20 cellular contexts compared by ENCODE assay signal in the genomic region with DNA sequence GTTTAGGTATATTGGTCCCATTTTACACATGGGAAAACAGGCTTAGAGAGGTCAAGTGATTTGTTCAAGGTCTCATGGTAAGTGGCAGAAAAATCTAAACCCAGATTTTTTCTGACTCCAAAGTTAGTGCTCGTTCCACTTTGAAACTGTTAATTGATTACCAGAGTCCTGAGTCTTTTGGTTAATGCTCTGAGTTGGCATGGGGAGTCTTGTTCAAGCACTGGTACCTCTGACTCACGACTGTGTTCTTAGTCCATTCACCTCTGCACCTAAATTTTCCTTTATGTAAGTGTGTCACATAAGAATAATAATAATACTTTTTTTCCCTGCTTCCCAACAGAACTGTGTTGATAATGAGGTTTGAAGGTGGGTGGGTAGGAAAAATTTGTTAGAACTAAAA. TPM values are rescaled to one million over a fixed set of nuclear protein-coding genes. Genes with fewer than 3 reads are reported as not detected.
A peak's percentile ranks its signal among the peaks of the same experiment; 100 is the strongest.
DNase-seq lines count a peak whose midpoint lies in the region; ATAC-seq, FAIRE-seq and TF ChIP-seq lines count a peak whose summit lies in the region.
"Had no signal": no experiment of that assay in that cellular context is flagged by ENCODE, and none has a peak within 500 bp of the region (broad histone marks: within the 10 kb centered on the region; RNA-seq: fewer than 3 reads in every experiment).

No MANE protein-coding gene starts in this region.

- TF ChIP-seq EP300 in K562 (IDR thresholded peaks at IDR 0.05; ENCODE audit: low read length): no peak

- BruUV-seq in K562 (replicated peaks; lab: Mats Ljungman, UMichigan): no TSS peak

- H3K9me1 ChIP-seq in K562 (ENCODE audit: control insufficient read depth, insufficient read depth, low read length): no peaks in the 10 kb centered on the region

- POLR2A ChIA-PET in K562 (lab: Yijun Ruan, JAX): no interaction called here

- no peak for TF ChIP-seq POLR2A in K562 (conservative IDR thresholded peaks at IDR 0.05)

- H3K36me3 ChIP-seq in MM.1S (replicated peaks; ENCODE audit: insufficient read depth, low read length) (no peaks in the 10 kb centered on the region), K562 (ENCODE audit: control insufficient read depth, insufficient read depth, low read length) (no peaks in the 10 kb centered on the region)
- H3K36me3 ChIP-seq: heart left ventricle, left lung had no signal

- no peak overlapping the region for H3K4me2 ChIP-seq in MM.1S (ENCODE audit: low read depth, low read length)
- no peak overlapping the region for H3K4me2 ChIP-seq in K562 (ENCODE audit: insufficient read depth, low read length)

- peaks cover 50% of the 10 kb centered on the region for H3K4me1 Mint-ChIP-seq in activated CD8-positive, alpha-beta memory T cell treated with anti-CD3 and anti-CD28 coated beads, Interleukin-2, amount 10 ng/mL, durations not matched to agents 7 days and 5 days
- H3K4me1 Mint-ChIP-seq: brain had no signal

- H2AFZ ChIP-seq in MM.1S (ENCODE audit: low read length) (no peak overlapping the region), K562 (ENCODE audit: low read depth, low read length) (peak overlapping the region; percentile 91; the same call in 1 of the 2 replicates)
- H2AFZ ChIP-seq: GM23248 had no signal

- intact Hi-C loops in K562 (cut with micrococcal nuclease): no loop called here

- no peak for TF ChIP-seq CTCF in MM.1S (IDR thresholded peaks at IDR 0.05; ENCODE audit: low read length)
- TF ChIP-seq CTCF in K562 (IDR thresholded peaks at IDR 0.05 in 2 of 3, conservative IDR thresholded peaks at IDR 0.05 in 1 of 3; ENCODE audit: insufficient read depth in 2 of 3, low read depth in 1 of 3, low read length in 3 of 3): no peak

- H3K27me3 Mint-ChIP-seq in activated CD8-positive, alpha-beta memory T cell treated with anti-CD3 and anti-CD28 coated beads, Interleukin-2, amount 10 ng/mL, durations not matched to agents 7 days and 5 days: no peaks in the 10 kb centered on the region

- no peaks in the 10 kb centered on the region for H3K27me3 ChIP-seq in MM.1S (replicated peaks; ENCODE audit: insufficient read depth, low read length)
- no peaks in the 10 kb centered on the region for H3K27me3 ChIP-seq in K562 (ENCODE audit: control insufficient read depth in 2 of 2, insufficient read depth in 2 of 2, low read length in 2 of 2)
- H3K27me3 ChIP-seq: heart left ventricle, left lung had no signal

- H3K79me2 ChIP-seq in MM.1S (ENCODE audit: low read length) (no peaks in the 10 kb centered on the region), K562 (ENCODE audit: control insufficient read depth, insufficient read depth, low read length) (no peaks in the 10 kb centered on the region)

- H3K36me3 Mint-ChIP-seq in activated CD8-positive, alpha-beta memory T cell treated with anti-CD3 and anti-CD28 coated beads, Interleukin-2, amount 10 ng/mL, durations not matched to agents 7 days and 5 days: peaks cover 1% of the 10 kb centered on the region
- H3K36me3 Mint-ChIP-seq: brain had no signal

- H3K4me3 ChIP-seq in MM.1S (ENCODE audit: low read length) (no peak overlapping the region), K562 (no peak overlapping the region)
- H3K4me3 ChIP-seq: GM23248, heart left ventricle, left lung had no signal

- no peaks in the 10 kb centered on the region for H3F3A ChIP-seq in MM.1S (ENCODE audit: insufficient read depth, low read length)

- no peak overlapping the region for H3K9ac ChIP-seq in MM.1S (ENCODE audit: low read length)
- no peak overlapping the region for H3K9ac ChIP-seq in K562 (ENCODE audit: insufficient read depth in 1 of 2, low read depth in 2 of 2, low read length in 2 of 2)
- H3K9ac ChIP-seq: GM23248 had no signal

- H3K4me3 Mint-ChIP-seq in activated CD8-positive, alpha-beta memory T cell treated with anti-CD3 and anti-CD28 coated beads, Interleukin-2, amount 10 ng/mL, durations not matched to agents 7 days and 5 days: no peak overlapping the region
- H3K4me3 Mint-ChIP-seq: brain had no signal

- CTCF ChIA-PET in K562 (lab: Yijun Ruan, JAX; ENCODE audit: low intra/inter-chr PET ratio): no interaction called here
- CTCF ChIA-PET in activated CD8-positive, alpha-beta memory T cell treated with anti-CD3 and anti-CD28 coated beads, Interleukin-2, amount 10 ng/mL, durations not matched to agents 7 days and 5 days (lab: Charles Lee): interaction anchor here (1.5 kb wide), 1 partner anchor 10 kb away, joined by 4 read pairs; no protein-coding TSS in a partner anchor

- no peaks in the 10 kb centered on the region for H3K9me2 ChIP-seq in MM.1S (replicated peaks; ENCODE audit: insufficient read depth, low read length)

- no peak for FAIRE-seq in K562 (lab: Jason Lieb, UNC)
- FAIRE-seq: colon had no signal

- H4K20me1 ChIP-seq in MM.1S (ENCODE audit: insufficient read depth, low read length) (no peaks in the 10 kb centered on the region), K562 (replicated peaks; ENCODE audit: control insufficient read depth, insufficient read depth, low read length) (no peaks in the 10 kb centered on the region)

- WGBS in K562 (ENCODE audit: insufficient coverage, low coverage, missing lambda C conversion rate): 55% methylated on average over 2 of the region's 2 CpGs

- H3K9me3 ChIP-seq in MM.1S (replicated peaks; ENCODE audit: insufficient read depth, low read length) (no peaks in the 10 kb centered on the region), K562 (replicated peaks; ENCODE audit: control insufficient read depth, insufficient read depth, low read depth, low read length) (no peaks in the 10 kb centered on the region)
- H3K9me3 ChIP-seq: heart left ventricle, left lung had no signal

- no peaks in the 10 kb centered on the region for H3K9me3 Mint-ChIP-seq in activated CD8-positive, alpha-beta memory T cell treated with anti-CD3 and anti-CD28 coated beads, Interleukin-2, amount 10 ng/mL, durations not matched to agents 7 days and 5 days (ENCODE audit: low read depth)
- H3K9me3 Mint-ChIP-seq: brain had no signal

- H3K4me1 ChIP-seq in MM.1S (ENCODE audit: low read length): no peaks in the 10 kb centered on the region
- H3K4me1 ChIP-seq in K562 (replicated peaks in 1 of 2; ENCODE audit: control insufficient read depth in 2 of 2, insufficient read depth in 2 of 2, low read length in 2 of 2): peaks cover 0 to 15% of the 10 kb centered on the region in 2 experiments; a peak in 3 of 5 replicates

- no peak for ATAC-seq in K562
- no peak for ATAC-seq in activated CD8-positive, alpha-beta memory T cell treated with anti-CD3 and anti-CD28 coated beads, Interleukin-2, amount 10 ng/mL, durations not matched to agents 7 days and 5 days
- ATAC-seq: heart left ventricle, left lung, Right ventricle myocardium inferior had no signal

- TF ChIP-seq RAD21 in K562 (CRISPR knock-in tag; conservative IDR thresholded peaks at IDR 0.05 in 1 of 2, IDR thresholded peaks at IDR 0.05 in 1 of 2): no peak

- DNase-seq in stimulated activated CD4-positive, alpha-beta T cell treated with anti-CD3 and anti-CD28 coated beads, Interleukin-1b, Interleukin-23, amount 100 ng/mL, for 48 hours: peak; percentile 30
- DNase-seq in stimulated activated CD4-positive, alpha-beta T cell treated with anti-CD3 and anti-CD28 coated beads, Interleukin-2, amount 100 ng/mL, for 48 hours: no peak
- DNase-seq in MM.1S (peak; percentile 5), K562 (ENCODE audit: extremely low read depth in 1 of 4, low spot score in 3 of 4) (no peak), OCI-M1 (lab: John Stamatoyannopoulos, UW) (no peak), NOMO-1 (lab: John Stamatoyannopoulos, UW; ENCODE audit: unreplicated experiment in 2 of 2) (no peak)
- no peak for DNase-seq in activated CD8-positive, alpha-beta memory T cell treated with anti-CD3 and anti-CD28 coated beads, Interleukin-2, amount 10 ng/mL, durations not matched to agents 7 days and 5 days
- DNase-seq: Calu3; GM23248; heart left ventricle; Kasumi-1; left lung; NCI-H1092 treated with DMSO at 0.1 percent for 48 hours; NCI-H526; retina; stimulated activated naive CD4-positive, alpha-beta T cell had no signal

- H3K27ac ChIP-seq in MM.1S (ENCODE audit: low read length) (no peak overlapping the region), K562 (ENCODE audit: extremely low read depth, low read depth, low read length) (no peak overlapping the region)
- H3K27ac ChIP-seq: GM23248, left lung, VCaP had no signal

- in situ Hi-C loops in K562 (cut with MboI): no loop called here

- no peak overlapping the region for H3K27ac Mint-ChIP-seq in activated CD8-positive, alpha-beta memory T cell treated with anti-CD3 and anti-CD28 coated beads, Interleukin-2, amount 10 ng/mL, durations not matched to agents 7 days and 5 days
- H3K27ac Mint-ChIP-seq: brain had no signal

TF ChIP-seq in K562, 482 proteins besides CTCF, POLR2A, EP300 and RAD21 (continues in another document):
- TF ChIP-seq ELF4 (CRISPR knock-in tag; IDR thresholded peaks at IDR 0.05) (no peak), HIVEP1 (CRISPR knock-in tag; IDR thresholded peaks at IDR 0.05) (no peak)

RNA-seq across cellular contexts. Expression of gene VANGL2, which starts 59.3 kb away (rescaled TPM):
- total RNA-seq in K562 (2011; cell fraction: chromatin; rRNA removed; ENCODE audit: low replicate concordance): 3.7 and 6.1 TPM in 2 replicates
- total RNA-seq in K562 (2011; cell fraction: nucleolus; rRNA removed): 3.4 and 4.8 TPM in 2 replicates
- total RNA-seq in K562 (2011; cell fraction: nucleoplasm; rRNA removed): 6.5 and 8.4 TPM in 2 replicates
- total RNA-seq in K562 (2014; rRNA removed) (0.82 and 1.1 TPM in 2 replicates), K562 (2014; rRNA removed; fragmentation: Illumina TruSeq; extraction: Trizol) (0.95 and 1.1 TPM in 2 replicates), K562 (2015; rRNA removed; fragmentation: Illumina TruSeq; extraction: Trizol) (0.98 and 1.1 TPM in 2 replicates), K562 (2021) (3.4 and 3.8 TPM in 2 replicates)
- polyA plus RNA-seq in K562 (2011; rRNA removed) (4.0 and 4.4 TPM in 2 replicates), K562 (2014; fragmentation: Illumina TruSeq; extraction: Trizol) (3.5 TPM in 2 replicates), K562 (2014; fragmentation: Nextera tagmentation; extraction: Ambion mirVana) (under 1 TPM; 0.28 to 0.42 TPM), K562 (2014; rRNA removed) (3.7 and 3.9 TPM in 2 replicates)
- 6.2 and 6.4 TPM in 2 replicates for polyA plus RNA-seq in K562 (2011; cell fraction: cytosol; rRNA removed)
- 7.2 and 10.3 TPM in 2 replicates for polyA plus RNA-seq in K562 (2011; cell fraction: nucleus; rRNA removed)
- 2.0 and 3.4 TPM in 2 replicates for polyA plus RNA-seq in K562 (2012)
- 2.5 and 3.3 TPM in 2 replicates for polyA minus RNA-seq in K562 (2011; rRNA and poly(A)+ RNA removed)
- 1.5 and 2.5 TPM in 2 replicates for polyA minus RNA-seq in K562 (2011; cell fraction: cytosol; rRNA and poly(A)+ RNA removed)
- 1.1 and 1.3 TPM in 2 replicates for polyA minus RNA-seq in K562 (2011; cell fraction: nucleus; rRNA and poly(A)+ RNA removed)
- not detected for total RNA-seq in activated CD8-positive, alpha-beta memory T cell treated with anti-CD3 and anti-CD28 coated beads, Interleukin-2, amount 10 ng/mL, durations not matched to agents 7 days and 5 days
- total RNA-seq: GM23248 had no signal
- polyA plus RNA-seq: GM23248 had no signal

Comparison
In these comparisons a context has a peak if more than half of its experiments do, and no peak if none do; other contexts are left out.
1. DNase-seq: peak in stimulated activated CD4-positive, alpha-beta T cell treated with anti-CD3 and anti-CD28 coated beads, Interleukin-1b, Interleukin-23, amount 100 ng/mL, for 48 hours (single experiment) and MM.1S (single experiment); none in stimulated activated CD4-positive, alpha-beta T cell treated with anti-CD3 and anti-CD28 coated beads, Interleukin-2, amount 100 ng/mL, for 48 hours (0 of 2), K562 (0 of 4), OCI-M1 (single experiment), activated CD8-positive, alpha-beta memory T cell treated with anti-CD3 and anti-CD28 coated beads, Interleukin-2, amount 10 ng/mL, durations not matched to agents 7 days and 5 days (single experiment) and NOMO-1 (0 of 2).